Comparison of ENCODE assay signal across 25 cellular contexts in genomic region chr1:69409731-69410456, GRCh38.
"Had no signal": no experiment of that assay in that cellular context is flagged by ENCODE, and none has a peak within 500 bp of the region (broad histone marks: within the 10 kb centered on the region; RNA-seq: fewer than 3 reads in every experiment).

No MANE protein-coding gene starts in this region.

- H3K9me3 ChIP-seq: SJSA1 had no signal

- DNase-seq: activated B cell treated with CpG ODN at 0.5 μM for 24 hours; activated CD4-positive, alpha-beta T cell treated with anti-CD3 and anti-CD28 coated beads for 1 hour; activated CD4-positive, alpha-beta T cell treated with anti-CD3 and anti-CD28 coated beads, Interleukin-2, amount 10 ng/mL, durations not matched to agents 24 days and 14 days; activated CD4-positive, alpha-beta T cell treated with anti-CD3 and anti-CD28 coated beads, Interleukin-2, amount 50 U/mL, for 48 hours; activated effector memory CD4-positive, alpha-beta T cell treated with anti-CD3 and anti-CD28 coated beads, Interleukin-2, amount 50 U/mL, for 16 hours; activated naive CD4-positive, alpha-beta T cell treated with Interleukin-2 at 50 U/mL for 16 hours; activated naive CD8-positive, alpha-beta T cell treated with anti-CD3 and anti-CD28 coated beads, Interleukin-2, amount 50 U/mL, for 24 hours; activated T-cell treated with anti-CD3 and anti-CD28 coated beads, Interleukin-2, amount 50 U/mL, for 4 hours; amniotic stem cell; brain microvascular endothelial cell; Karpas-422; NCI-H1436; NCI-H1694 treated with DMSO at 0.1 percent for 48 hours; NCI-H2081; NCI-H226; NCI-H526; NCI-H82; Peyer's patch; SHP77; T-helper 17 cell; T-helper 9 cell had no signal

- H3K27ac ChIP-seq: brain microvascular endothelial cell, cardiac muscle cell, Peyer's patch, RWPE1, SJSA1 had no signal

- H3K27me3 ChIP-seq: brain microvascular endothelial cell, cardiac muscle cell, Peyer's patch, SJSA1 had no signal

- ATAC-seq: activated naive CD4-positive, alpha-beta T cell treated with anti-CD3 and anti-CD28 coated beads, Interleukin-2, amount 50 U/mL, for 72 hours; activated naive CD8-positive, alpha-beta T cell treated with anti-CD3 and anti-CD28 coated beads, Interleukin-2, amount 50 U/mL, for 24 hours; activated T-cell treated with anti-CD3 and anti-CD28 coated beads, Interleukin-2, amount 50 U/mL, for 4 hours; T-helper 17 cell had no signal

- H3K4me1 ChIP-seq: Peyer's patch, SJSA1 had no signal

- H3K36me3 ChIP-seq: brain microvascular endothelial cell, cardiac muscle cell, Peyer's patch, SJSA1 had no signal

- H3K4me3 ChIP-seq: cardiac muscle cell, Peyer's patch, SJSA1 had no signal
